Comparison of ENCODE assay signal across 13 cellular contexts in the genomic region with DNA sequence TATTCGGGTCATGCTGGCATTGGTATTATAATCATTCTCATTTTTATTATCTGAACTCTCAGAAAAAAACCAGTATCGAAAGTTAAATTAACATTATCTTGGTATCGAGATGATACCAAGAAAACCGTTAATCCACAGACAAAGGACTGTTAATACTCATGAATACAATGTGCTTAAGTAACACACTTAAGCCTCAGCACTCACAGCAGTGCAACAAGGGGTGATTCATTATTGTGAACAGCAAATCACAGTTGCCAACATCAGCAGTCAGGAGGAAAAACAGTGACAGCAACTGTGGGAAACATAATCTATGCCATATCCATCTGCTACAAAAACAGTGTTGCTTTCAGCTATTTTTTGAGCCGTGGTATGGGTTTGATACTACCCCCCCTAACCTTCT.
"Had no signal": no experiment of that assay in that cellular context is flagged by ENCODE, and none has a peak within 500 bp of the region (broad histone marks: within the 10 kb centered on the region; RNA-seq: fewer than 3 reads in every experiment).

No MANE protein-coding gene starts in this region.

- DNase-seq: activated effector memory CD4-positive, alpha-beta T cell treated with anti-CD3 and anti-CD28 coated beads, Interleukin-2, amount 50 U/mL, for 16 hours; activated naive CD8-positive, alpha-beta T cell treated with anti-CD3 and anti-CD28 coated beads for 36 hours; activated T-cell treated with anti-CD3 and anti-CD28 coated beads, Interleukin-2, amount 50 U/mL, for 1 hour; kidney; naive thymus-derived CD4-positive, alpha-beta T cell; right lobe of liver; tibial artery; uterus had no signal

- H3K27me3 ChIP-seq: breast epithelium, gastroesophageal sphincter, right lobe of liver, tibial artery, uterus had no signal

- H3K4me3 ChIP-seq: breast epithelium, gastroesophageal sphincter, prostate gland, right lobe of liver, tibial artery, uterus had no signal

- ATAC-seq: activated CD4-positive, CD25-positive, alpha-beta regulatory T cell treated with anti-CD3 and anti-CD28 coated beads, Interleukin-2, amount 50 U/mL, for 24 hours; gastroesophageal sphincter; naive thymus-derived CD4-positive, alpha-beta T cell; right lobe of liver; stimulated activated effector memory CD8-positive, alpha-beta T cell treated with anti-CD3 and anti-CD28 coated beads, Interleukin-12 subunit alpha, Interleukin-12 subunit beta, amount 100 ng/mL, for 72 hours had no signal

- H3K36me3 ChIP-seq: breast epithelium, gastroesophageal sphincter, prostate gland, right lobe of liver, tibial artery, uterus had no signal

- H3K9me3 ChIP-seq: breast epithelium, gastroesophageal sphincter, prostate gland, right lobe of liver, tibial artery, uterus had no signal

- H3K27ac ChIP-seq: breast epithelium, gastroesophageal sphincter, prostate gland, right lobe of liver, tibial artery, uterus had no signal

- H3K4me3 Mint-ChIP-seq: activated naive CD8-positive, alpha-beta T cell treated with anti-CD3 and anti-CD28 coated beads for 36 hours; naive thymus-derived CD4-positive, alpha-beta T cell; stimulated activated effector memory CD8-positive, alpha-beta T cell treated with anti-CD3 and anti-CD28 coated beads, Interleukin-12 subunit alpha, Interleukin-12 subunit beta, amount 100 ng/mL, for 72 hours had no signal

- H3K4me1 Mint-ChIP-seq: activated naive CD8-positive, alpha-beta T cell treated with anti-CD3 and anti-CD28 coated beads for 36 hours; naive thymus-derived CD4-positive, alpha-beta T cell; stimulated activated effector memory CD8-positive, alpha-beta T cell treated with anti-CD3 and anti-CD28 coated beads, Interleukin-12 subunit alpha, Interleukin-12 subunit beta, amount 100 ng/mL, for 72 hours had no signal

- H3K4me1 ChIP-seq: breast epithelium, gastroesophageal sphincter, prostate gland, right lobe of liver, tibial artery, uterus had no signal

- H3K27ac Mint-ChIP-seq: activated naive CD8-positive, alpha-beta T cell treated with anti-CD3 and anti-CD28 coated beads for 36 hours; naive thymus-derived CD4-positive, alpha-beta T cell; stimulated activated effector memory CD8-positive, alpha-beta T cell treated with anti-CD3 and anti-CD28 coated beads, Interleukin-12 subunit alpha, Interleukin-12 subunit beta, amount 100 ng/mL, for 72 hours had no signal

- H3K36me3 Mint-ChIP-seq: activated naive CD8-positive, alpha-beta T cell treated with anti-CD3 and anti-CD28 coated beads for 36 hours; stimulated activated effector memory CD8-positive, alpha-beta T cell treated with anti-CD3 and anti-CD28 coated beads, Interleukin-12 subunit alpha, Interleukin-12 subunit beta, amount 100 ng/mL, for 72 hours had no signal

- H3K27me3 Mint-ChIP-seq: activated naive CD8-positive, alpha-beta T cell treated with anti-CD3 and anti-CD28 coated beads for 36 hours; naive thymus-derived CD4-positive, alpha-beta T cell had no signal
